8 cellular contexts compared by ENCODE assay signal in the genomic region with DNA sequence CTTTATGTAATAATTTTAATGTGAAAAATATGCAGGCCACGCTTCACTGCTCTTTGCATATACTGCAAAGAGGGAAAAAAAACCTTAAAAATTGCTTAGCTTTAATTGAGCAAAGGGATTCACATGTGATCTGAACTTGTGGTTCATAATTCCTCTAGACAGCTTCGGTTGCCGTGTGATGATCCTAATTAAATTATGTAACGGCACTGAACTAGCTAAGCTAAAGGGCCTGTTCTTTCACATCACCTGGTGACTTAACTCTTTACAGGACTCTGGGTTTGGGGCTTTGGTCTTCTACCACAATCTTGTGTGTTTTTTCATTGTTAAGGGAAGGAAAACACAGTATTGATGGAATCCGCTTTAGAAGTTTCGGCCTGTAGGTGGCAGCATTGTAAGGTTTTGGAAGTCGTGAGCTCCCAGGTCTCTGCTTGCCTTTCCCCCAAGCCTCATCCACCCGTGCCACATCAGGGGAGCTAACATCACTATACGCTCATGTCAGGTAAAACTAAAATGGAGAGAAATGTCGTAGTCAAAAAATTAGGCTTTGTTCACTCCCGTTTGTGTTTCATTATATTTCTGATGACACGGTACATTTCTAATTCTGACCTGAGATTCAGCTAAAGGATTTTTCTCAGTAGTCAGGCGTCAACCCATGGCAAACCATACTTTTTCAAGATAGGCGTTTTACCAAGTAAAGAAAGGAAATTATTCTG.
DNase-seq lines count a peak whose midpoint lies in the region; ATAC-seq, FAIRE-seq and TF ChIP-seq lines count a peak whose summit lies in the region.

No MANE protein-coding gene starts in this region.

- H3K9ac ChIP-seq in kidney (ENCODE audit: low read length in 2 of 2): no peak overlapping the region

- H3K27ac ChIP-seq in breast epithelium (no peak overlapping the region), kidney (ENCODE audit: low read depth in 2 of 2, low read length in 2 of 2) (no peak overlapping the region)

- peak overlapping the region in 1 of 3 donors; percentile 15 for H3K4me3 ChIP-seq in breast epithelium
- peak overlapping the region; percentile 27 to 56 for H3K4me3 ChIP-seq in kidney (ENCODE audit: low read length in 2 of 2)

- TF ChIP-seq CTCF in breast epithelium (IDR thresholded peaks at IDR 0.05) (peak; percentile 60 to 73 (median 62)), kidney (IDR thresholded peaks at IDR 0.05; ENCODE audit: borderline replicate concordance, extremely low read depth, insufficient read depth) (peak; percentile 70)

- DNase-seq in DMS53 (lab: John Stamatoyannopoulos, UW) (peak; percentile 81), NCI-H1417 (lab: John Stamatoyannopoulos, UW) (peak; percentile 68 to 93 (median 84)), T follicular helper cell (ENCODE audit: low read depth) (peak; percentile 2), breast epithelium (ENCODE audit: low spot score in 2 of 2) (peak; percentile 36 to 57), kidney (peak; percentile 58)
- peak; percentile 18 to 31 (median 20) for DNase-seq in stimulated activated CD4-positive, alpha-beta T cell treated with anti-CD3 and anti-CD28 coated beads, Interleukin-1b, Interleukin-23, amount 100 ng/mL, for 24 hours (ENCODE audit: low read depth in 4 of 4, low spot score in 1 of 4)

- ATAC-seq in GM21825 (IDR thresholded peaks at IDR 0.05; ENCODE audit: unreplicated experiment) (peak; percentile 68), HG03045 (IDR thresholded peaks at IDR 0.05; ENCODE audit: unreplicated experiment) (no peak)

- H3K36me3 ChIP-seq in breast epithelium (no peaks in the 10 kb centered on the region), kidney (ENCODE audit: control insufficient read depth in 1 of 2, insufficient read depth in 2 of 2, low read length in 2 of 2) (no peaks in the 10 kb centered on the region)

- FAIRE-seq in kidney (lab: Jason Lieb, UNC): peak; percentile 29

- no peaks in the 10 kb centered on the region for H3K27me3 ChIP-seq in breast epithelium

- H3K9me3 ChIP-seq in breast epithelium: no peaks in the 10 kb centered on the region
- H3K9me3 ChIP-seq in kidney (ENCODE audit: control insufficient read depth in 1 of 2, low read length in 2 of 2): no peaks in the 10 kb centered on the region

- no peak for TF ChIP-seq POLR2A in breast epithelium (IDR thresholded peaks at IDR 0.05)

- intact Hi-C loops in breast epithelium (cut with DNase I; ENCODE audit: low total_unique reads): loop anchor here (5.0 to 10.0 kb wide), 2 partner anchors 1296 to 1417 kb away; a partner anchor contains a TSS
- intact Hi-C loops in kidney (cut with DNase I): no loop called here

- no peaks in the 10 kb centered on the region for H3K4me1 ChIP-seq in breast epithelium
- H3K4me1 ChIP-seq in kidney (ENCODE audit: control insufficient read depth in 1 of 2, insufficient read depth in 1 of 2, low read depth in 1 of 2, low read length in 2 of 2): peaks cover 0 to 12% of the 10 kb centered on the region in 2 donors

Comparison
In these comparisons a context has a peak if more than half of its experiments do, and no peak if none do; other contexts are left out.
1. DNase-seq: peak in every context shown above with its lines; median percentile 84 in NCI-H1417; 81 in DMS53; 58 in kidney; 46 in breast epithelium; 20 in stimulated activated CD4-positive, alpha-beta T cell treated with anti-CD3 and anti-CD28 coated beads, Interleukin-1b, Interleukin-23, amount 100 ng/mL, for 24 hours; 2 in T follicular helper cell.